8 cellular contexts compared by ENCODE assay signal in genomic region chr12:74537126-74537706, GRCh38. TPM values are rescaled to one million over a fixed set of nuclear protein-coding genes. Genes with fewer than 3 reads are reported as not detected.
DNase-seq lines count a peak whose midpoint lies in the region; ATAC-seq lines count a peak whose summit lies in the region.

No MANE protein-coding gene starts in this region.

- DNase-seq in DMS114 treated with DMSO at 0.1 percent for 48 hours (lab: John Stamatoyannopoulos, UW; ENCODE audit: unreplicated experiment) (peak; percentile 68), NCI-H460 (ENCODE audit: extremely low read depth, low read depth) (peak; percentile 53), Right ventricle myocardium superior (no peak), trophoblast cell (peak; percentile 15 to 91), nucleus accumbens (lab: John Stamatoyannopoulos, UW) (no peak)
- no peak for DNase-seq in activated naive CD8-positive, alpha-beta T cell treated with anti-CD3 and anti-CD28 coated beads for 36 hours

- H3K79me1 ChIP-seq in trophoblast cell (ENCODE audit: low read length): peaks cover 6% of the 10 kb centered on the region

- no peak overlapping the region for H3K14ac ChIP-seq in trophoblast cell (ENCODE audit: low read length)

- H3K4ac ChIP-seq in trophoblast cell (ENCODE audit: low read depth, low read length): no peak overlapping the region

- H3K18ac ChIP-seq in trophoblast cell (ENCODE audit: low read length): no peak overlapping the region

- no peaks in the 10 kb centered on the region for H3K9me3 ChIP-seq in trophoblast cell (ENCODE audit: insufficient read depth, low read depth, low read length)

- H3K9ac ChIP-seq in trophoblast cell (ENCODE audit: low read length): no peak overlapping the region

- peak; percentile 62 for ATAC-seq in GM19438 (IDR thresholded peaks at IDR 0.05; ENCODE audit: low read depth, unreplicated experiment)
- ATAC-seq in HG03442 (IDR thresholded peaks at IDR 0.05; ENCODE audit: unreplicated experiment): peak; percentile 45
- peak; percentile 61 for ATAC-seq in Right ventricle myocardium superior (ENCODE audit: poor library complexity)

- no peak overlapping the region for H4K12ac ChIP-seq in trophoblast cell (ENCODE audit: low read depth, low read length)

- H3K79me2 ChIP-seq in trophoblast cell (ENCODE audit: control insufficient read depth, insufficient read depth, low read length, poor library complexity): peaks cover 18% of the 10 kb centered on the region

- peaks cover 2% of the 10 kb centered on the region in 2 experiments for H3K36me3 ChIP-seq in trophoblast cell (ENCODE audit: control insufficient read depth in 1 of 2, insufficient read depth in 2 of 2, low read length in 2 of 2)

- H2BK120ac ChIP-seq in trophoblast cell (ENCODE audit: insufficient read depth, low read length, poor library complexity): no peak overlapping the region

- no peak overlapping the region for H4K8ac ChIP-seq in trophoblast cell (ENCODE audit: low read depth, low read length)

- H3K4me1 Mint-ChIP-seq in activated naive CD8-positive, alpha-beta T cell treated with anti-CD3 and anti-CD28 coated beads for 36 hours: peaks cover 39% of the 10 kb centered on the region

- no peak overlapping the region for H3K23ac ChIP-seq in trophoblast cell (ENCODE audit: low read length)

- H4K91ac ChIP-seq in trophoblast cell (ENCODE audit: low read depth, low read length): no peak overlapping the region

- H2BK12ac ChIP-seq in trophoblast cell (ENCODE audit: low read length): no peak overlapping the region

- H2AK5ac ChIP-seq in trophoblast cell (ENCODE audit: low read length): no peak overlapping the region

- H3K27me3 ChIP-seq in trophoblast cell (ENCODE audit: insufficient read depth, low read length): no peaks in the 10 kb centered on the region

- H3K4me1 ChIP-seq in trophoblast cell (ENCODE audit: control insufficient read depth in 1 of 2, insufficient read depth in 2 of 2, low read length in 2 of 2): peaks cover 5 to 12% of the 10 kb centered on the region in 2 experiments

- peak overlapping the region; percentile 96 for H3K27ac Mint-ChIP-seq in activated naive CD8-positive, alpha-beta T cell treated with anti-CD3 and anti-CD28 coated beads for 36 hours

- no peak overlapping the region for H2BK5ac ChIP-seq in trophoblast cell (ENCODE audit: low read depth, low read length, poor library complexity)

- H3K9me3 Mint-ChIP-seq in activated naive CD8-positive, alpha-beta T cell treated with anti-CD3 and anti-CD28 coated beads for 36 hours: peaks cover 6% of the 10 kb centered on the region

- H3K27ac ChIP-seq in trophoblast cell (ENCODE audit: low read depth, low read length): no peak overlapping the region

- peak overlapping the region; percentile 90 for H3K4me3 Mint-ChIP-seq in activated naive CD8-positive, alpha-beta T cell treated with anti-CD3 and anti-CD28 coated beads for 36 hours

- H3K36me3 Mint-ChIP-seq in activated naive CD8-positive, alpha-beta T cell treated with anti-CD3 and anti-CD28 coated beads for 36 hours: peaks cover 48% of the 10 kb centered on the region

- H3K4me2 ChIP-seq in trophoblast cell (ENCODE audit: low read length): peak overlapping the region; percentile 61

- no peaks in the 10 kb centered on the region for H3K27me3 Mint-ChIP-seq in activated naive CD8-positive, alpha-beta T cell treated with anti-CD3 and anti-CD28 coated beads for 36 hours

- intact Hi-C loops in Right ventricle myocardium superior (cut with DNase I): no loop called here

- H2AFZ ChIP-seq in trophoblast cell (ENCODE audit: insufficient read depth, low read length, poor library complexity): no peak overlapping the region

- no CpG with 5 or more reads among the region's 8 CpGs for WGBS in trophoblast cell (ENCODE audit: extremely low coverage, insufficient coverage, insufficient read length)

- H3K4me3 ChIP-seq in trophoblast cell (ENCODE audit: low read depth, low read length): no peak overlapping the region

RNA-seq across cellular contexts. Expression of gene ATXN7L3B, which starts 0.4 kb away (rescaled TPM):
- 21.6 and 27.4 TPM in 2 replicates for total RNA-seq in NCI-H460 (2014; rRNA removed; shearing (Covaris generic))
- polyA plus RNA-seq in NCI-H460 (2014; cell fraction: nucleus; rRNA removed): 14.0 and 16.4 TPM in 2 replicates
- total RNA-seq in activated naive CD8-positive, alpha-beta T cell treated with anti-CD3 and anti-CD28 coated beads for 36 hours: 10 to 100 TPM; 18.5 to 20.0 TPM
- 23.2 TPM for total RNA-seq in Right ventricle myocardium superior
- 19.5 and 20.9 TPM in 2 replicates for polyA plus RNA-seq in trophoblast cell (2013)

Comparison
In these comparisons a context has a peak if more than half of its experiments do, and no peak if none do; other contexts are left out.
1. DNase-seq: peak in DMS114 treated with DMSO at 0.1 percent for 48 hours (single experiment), NCI-H460 (single experiment) and trophoblast cell (2 of 2); none in activated naive CD8-positive, alpha-beta T cell treated with anti-CD3 and anti-CD28 coated beads for 36 hours (single experiment), Right ventricle myocardium superior (single experiment) and nucleus accumbens (0 of 56).
2. Peak in every context shown above with its lines, with median percentiles within 50 percentile points of each other: ATAC-seq.